8 cellular contexts compared by ENCODE assay signal in the genomic region with DNA sequence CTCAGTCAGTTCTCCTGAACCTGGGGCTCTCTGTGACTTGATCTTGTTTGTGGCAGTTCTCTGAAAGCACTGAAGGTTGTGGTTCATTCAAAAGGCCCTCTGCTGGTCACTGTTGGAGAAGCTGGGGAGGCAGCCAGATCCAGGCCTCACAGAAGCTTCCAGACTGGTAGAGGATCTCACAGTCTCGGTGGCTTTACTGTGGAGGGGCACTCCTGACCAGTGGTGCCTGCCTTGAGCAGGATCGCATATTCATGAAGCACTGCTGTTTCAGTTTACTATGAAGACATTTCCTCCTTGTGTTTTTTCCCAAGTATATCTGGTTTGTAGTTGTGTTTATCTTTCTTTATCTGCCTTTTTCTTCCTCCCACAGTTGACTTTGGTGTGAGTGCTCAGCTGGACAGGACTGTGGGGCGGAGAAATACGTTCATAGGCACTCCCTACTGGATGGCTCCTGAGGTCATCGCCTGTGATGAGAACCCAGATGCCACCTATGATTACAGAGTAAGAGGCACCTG.
DNase-seq lines count a peak whose midpoint lies in the region; ATAC-seq, FAIRE-seq and TF ChIP-seq lines count a peak whose summit lies in the region.

No MANE protein-coding gene starts in this region.

- no peak overlapping the region for H2BK5ac ChIP-seq in neuronal stem cell (ENCODE audit: low read length)

- peak overlapping the region; percentile 1 for H3K18ac ChIP-seq in neuronal stem cell (ENCODE audit: low read length)

- H2BK120ac ChIP-seq in neuronal stem cell (ENCODE audit: low read depth, low read length), result no peak overlapping the region

- intact Hi-C loops in activated T-helper 1 cell treated with anti-CD3 and anti-CD28 coated beads, Interleukin-12 subunit alpha, Interleukin-12 subunit beta, Interleukin-2, Interleukin-4 antibody, amounts not matched to agents 30 ng/mL and 10 ng/mL and 1 ng/mL, durations not matched to agents 14 hours and 24 hours and 36 hours (cut with micrococcal nuclease), result loop anchor here (1.0 to 10.0 kb wide), 7 partner anchors 8 to 827 kb away; a partner anchor contains a TSS

- no peak overlapping the region for H3K9ac ChIP-seq in neuronal stem cell (ENCODE audit: low read depth, low read length, poor library complexity)

- TF ChIP-seq CTCF in C4-2B (conservative IDR thresholded peaks at IDR 0.05) (peak; percentile 74), fibroblast of pulmonary artery (IDR thresholded peaks at IDR 0.05; ENCODE audit: low read length, missing control alignments) (peak; percentile 83)

- peak overlapping the region; percentile 32 for H3K4me3 Mint-ChIP-seq in activated T-helper 1 cell treated with anti-CD3 and anti-CD28 coated beads, Interleukin-12 subunit alpha, Interleukin-12 subunit beta, Interleukin-2, Interleukin-4 antibody, amounts not matched to agents 30 ng/mL and 10 ng/mL and 1 ng/mL, durations not matched to agents 14 hours and 24 hours and 36 hours

- peak overlapping the region; percentile 92 for H3K27ac Mint-ChIP-seq in activated T-helper 1 cell treated with anti-CD3 and anti-CD28 coated beads, Interleukin-12 subunit alpha, Interleukin-12 subunit beta, Interleukin-2, Interleukin-4 antibody, amounts not matched to agents 30 ng/mL and 10 ng/mL and 1 ng/mL, durations not matched to agents 14 hours and 24 hours and 36 hours

- ATAC-seq in GM19043 (IDR thresholded peaks at IDR 0.05; ENCODE audit: low read depth, unreplicated experiment) (peak; percentile 78), HG03520 (IDR thresholded peaks at IDR 0.05; ENCODE audit: unreplicated experiment) (peak; percentile 67)

- DNase-seq in RCC 7860 (ENCODE audit: low spot score), result peak; percentile 56
- DNase-seq in activated T-helper 1 cell treated with anti-CD3 and anti-CD28 coated beads, Interleukin-12 subunit alpha, Interleukin-12 subunit beta, Interleukin-2, Interleukin-4 antibody, amounts not matched to agents 30 ng/mL and 10 ng/mL and 1 ng/mL, durations not matched to agents 14 hours and 24 hours and 36 hours (ENCODE audit: low spot score), result peak; percentile 46
- peak; percentile 85 for DNase-seq in fibroblast of pulmonary artery (ENCODE audit: low read depth)
- peak; percentile 30 for DNase-seq in neuronal stem cell (ENCODE audit: low spot score)

- no peak overlapping the region for H3K4me3 ChIP-seq in fibroblast of pulmonary artery (replicated peaks; ENCODE audit: low read depth, low read length)
- no peak overlapping the region for H3K4me3 ChIP-seq in neuronal stem cell (ENCODE audit: low read length in 2 of 2)

- H3K27me3 ChIP-seq in neuronal stem cell (ENCODE audit: control insufficient read depth in 3 of 3, insufficient read depth in 3 of 3, low read depth in 1 of 3, low read length in 3 of 3), result no peaks in the 10 kb centered on the region

- H3K4me1 Mint-ChIP-seq in activated T-helper 1 cell treated with anti-CD3 and anti-CD28 coated beads, Interleukin-12 subunit alpha, Interleukin-12 subunit beta, Interleukin-2, Interleukin-4 antibody, amounts not matched to agents 30 ng/mL and 10 ng/mL and 1 ng/mL, durations not matched to agents 14 hours and 24 hours and 36 hours (ENCODE audit: low read depth), result peaks cover 54% of the 10 kb centered on the region

- H3K79me1 ChIP-seq in neuronal stem cell (ENCODE audit: low read depth, low read length), result peaks cover 3% of the 10 kb centered on the region

- no peak overlapping the region for H2BK15ac ChIP-seq in neuronal stem cell (ENCODE audit: low read length)

- no peaks in the 10 kb centered on the region for H3K27me3 Mint-ChIP-seq in activated T-helper 1 cell treated with anti-CD3 and anti-CD28 coated beads, Interleukin-12 subunit alpha, Interleukin-12 subunit beta, Interleukin-2, Interleukin-4 antibody, amounts not matched to agents 30 ng/mL and 10 ng/mL and 1 ng/mL, durations not matched to agents 14 hours and 24 hours and 36 hours (ENCODE audit: insufficient read depth)

- H2AK5ac ChIP-seq in neuronal stem cell (ENCODE audit: low read depth, low read length), result no peak overlapping the region

- peaks cover 27% of the 10 kb centered on the region for H3K36me3 Mint-ChIP-seq in activated T-helper 1 cell treated with anti-CD3 and anti-CD28 coated beads, Interleukin-12 subunit alpha, Interleukin-12 subunit beta, Interleukin-2, Interleukin-4 antibody, amounts not matched to agents 30 ng/mL and 10 ng/mL and 1 ng/mL, durations not matched to agents 14 hours and 24 hours and 36 hours (ENCODE audit: low read depth)

- no peaks in the 10 kb centered on the region for H3K9me3 ChIP-seq in neuronal stem cell (replicated peaks in 1 of 2; ENCODE audit: control insufficient read depth in 2 of 2, insufficient read depth in 1 of 2, low read depth in 1 of 2, low read length in 2 of 2)

- no peak overlapping the region for H2BK12ac ChIP-seq in neuronal stem cell (ENCODE audit: low read length)

- peak overlapping the region; percentile 56 for H3K27ac ChIP-seq in C4-2B
- H3K27ac ChIP-seq in neuronal stem cell (replicated peaks; ENCODE audit: low read length), result no peak overlapping the region
- peak overlapping the region; percentile 96 for H3K27ac ChIP-seq in temporal lobe (ENCODE audit: low read depth, low read length)

- H4K91ac ChIP-seq in neuronal stem cell (ENCODE audit: low read depth, low read length, poor library complexity), result no peak overlapping the region

- H3K23ac ChIP-seq in neuronal stem cell (ENCODE audit: low read depth, low read length, poor library complexity), result no peak overlapping the region

- no peak overlapping the region for H2AFZ ChIP-seq in neuronal stem cell (ENCODE audit: low read length)

- no peaks in the 10 kb centered on the region for H3K4me1 ChIP-seq in neuronal stem cell (ENCODE audit: control insufficient read depth in 2 of 2, insufficient read depth in 1 of 2, low read depth in 1 of 2, low read length in 2 of 2)

- no peak overlapping the region for H4K8ac ChIP-seq in neuronal stem cell (ENCODE audit: low read depth, low read length)

- no peak overlapping the region for H3K4ac ChIP-seq in neuronal stem cell (ENCODE audit: low read length)

- H3K4me2 ChIP-seq in neuronal stem cell (ENCODE audit: insufficient read depth, low read length, poor library complexity, severe bottlenecking), result no peak overlapping the region

- H3K36me3 ChIP-seq in neuronal stem cell (replicated peaks in 1 of 2; ENCODE audit: control insufficient read depth in 2 of 2, insufficient read depth in 2 of 2, low read length in 2 of 2), result peaks cover 25 to 97% of the 10 kb centered on the region in 2 donors

- no peaks in the 10 kb centered on the region for H3K9me3 Mint-ChIP-seq in activated T-helper 1 cell treated with anti-CD3 and anti-CD28 coated beads, Interleukin-12 subunit alpha, Interleukin-12 subunit beta, Interleukin-2, Interleukin-4 antibody, amounts not matched to agents 30 ng/mL and 10 ng/mL and 1 ng/mL, durations not matched to agents 14 hours and 24 hours and 36 hours

- H3K14ac ChIP-seq in neuronal stem cell (ENCODE audit: low read length), result no peak overlapping the region

- no peak for FAIRE-seq in RCC 7860 (lab: Jason Lieb, UNC)

- WGBS in neuronal stem cell (ENCODE audit: extremely low coverage in 2 of 2, insufficient read length in 2 of 2, insufficient replicate concordance in 1 of 2), 2 donors, result no CpG with 5 or more reads among the region's 5 CpGs

Comparison
In these comparisons a context has a peak if more than half of its experiments do, and no peak if none do; other contexts are left out.
1. DNase-seq: peak in every context shown above with its lines; median percentile 85 in fibroblast of pulmonary artery; 56 in RCC 7860; 46 in activated T-helper 1 cell treated with anti-CD3 and anti-CD28 coated beads, Interleukin-12 subunit alpha, Interleukin-12 subunit beta, Interleukin-2, Interleukin-4 antibody, amounts not matched to agents 30 ng/mL and 10 ng/mL and 1 ng/mL, durations not matched to agents 14 hours and 24 hours and 36 hours; 30 in neuronal stem cell.